Comparison of ENCODE assay signal across 22 cellular contexts in genomic region chr3:155643581-155644165, GRCh38.
DNase-seq lines count a peak whose midpoint lies in the region; ATAC-seq, FAIRE-seq and TF ChIP-seq lines count a peak whose summit lies in the region.
"Had no signal": no experiment of that assay in that cellular context is flagged by ENCODE, and none has a peak within 500 bp of the region (broad histone marks: within the 10 kb centered on the region; RNA-seq: fewer than 3 reads in every experiment).

No MANE protein-coding gene starts in this region.

- H3K9me3 ChIP-seq in right lobe of liver = no peaks in the 10 kb centered on the region
- H3K9me3 ChIP-seq: Caco-2, HAP-1 had no signal

- H3K4me3 ChIP-seq in bronchial epithelial cell (ENCODE audit: low read depth, low read length) (no peak overlapping the region), fibroblast of villous mesenchyme (ENCODE audit: low read depth, low read length) (no peak overlapping the region), right lobe of liver (no peak overlapping the region)
- H3K4me3 ChIP-seq: GM23248, HAP-1 had no signal

- intact Hi-C loops in right lobe of liver (cut with DNase I) = no loop called here

- no peak overlapping the region for H3K27ac ChIP-seq in right lobe of liver
- H3K27ac ChIP-seq: C4-2B, GM23248, HL-60 had no signal

- DNase-seq in DMS53 treated with DMSO at 0.1 percent for 48 hours (lab: John Stamatoyannopoulos, UW; ENCODE audit: unreplicated experiment) (peak; percentile 41), NCI-H2029 (lab: John Stamatoyannopoulos, UW) (peak; percentile 27), bronchial epithelial cell (ENCODE audit: low read depth) (peak; percentile 31), fibroblast of villous mesenchyme (ENCODE audit: low read depth) (peak; percentile 28), right lobe of liver (no peak), cerebellum (ENCODE audit: low spot score) (no peak)
- no peak for DNase-seq in activated CD8-positive, alpha-beta memory T cell treated with anti-CD3 and anti-CD28 coated beads, Interleukin-2, amount 50 U/mL, for 4 hours
- DNase-seq: ACHN; AML-193; Caco-2; CD4-positive, alpha-beta T cell; DMS79 treated with DMSO at 0.1 percent for 48 hours; GF-D8 had no signal

- ATAC-seq in right lobe of liver = no peak
- no peak for ATAC-seq in HG03342 (IDR thresholded peaks at IDR 0.05; ENCODE audit: unreplicated experiment)

- FAIRE-seq in bronchial epithelial cell (lab: Jason Lieb, UNC) = no peak
- FAIRE-seq: A204.1, D721Med, GM12891, GM19239 had no signal

- TF ChIP-seq CTCF in bronchial epithelial cell (IDR thresholded peaks at IDR 0.05; ENCODE audit: insufficient read depth, low read length, severe bottlenecking) (no peak), fibroblast of villous mesenchyme (IDR thresholded peaks at IDR 0.05; ENCODE audit: insufficient read depth, low read depth, low read length) (no peak), right lobe of liver (IDR thresholded peaks at IDR 0.05) (no peak)

- 50% methylated on average over 4 of the region's 4 CpGs for WGBS in right lobe of liver (ENCODE audit: insufficient coverage, low coverage, low lambda C conversion rate, missing lambda C conversion rate)

- no peak for TF ChIP-seq POLR2A in right lobe of liver (IDR thresholded peaks at IDR 0.05)

- no peaks in the 10 kb centered on the region for H3K4me1 ChIP-seq in right lobe of liver

- H3K36me3 ChIP-seq in bronchial epithelial cell (ENCODE audit: control insufficient read depth, insufficient read depth, low read length) (no peaks in the 10 kb centered on the region), right lobe of liver (no peaks in the 10 kb centered on the region)
- H3K36me3 ChIP-seq: HAP-1 had no signal

- H3K27me3 ChIP-seq in bronchial epithelial cell (ENCODE audit: control insufficient read depth, insufficient read depth, low read length) = no peaks in the 10 kb centered on the region
- no peaks in the 10 kb centered on the region for H3K27me3 ChIP-seq in right lobe of liver

Comparison
In these comparisons a context has a peak if more than half of its experiments do, and no peak if none do; other contexts are left out.
1. DNase-seq: peak in DMS53 treated with DMSO at 0.1 percent for 48 hours (single experiment), NCI-H2029 (single experiment), bronchial epithelial cell (single experiment) and fibroblast of villous mesenchyme (single experiment); none in right lobe of liver (0 of 3), cerebellum (single experiment) and activated CD8-positive, alpha-beta memory T cell treated with anti-CD3 and anti-CD28 coated beads, Interleukin-2, amount 50 U/mL, for 4 hours (single experiment).